21 cellular contexts compared by ENCODE assay signal in genomic region chr6:131652472-131652871, GRCh38. TPM values are rescaled to one million over a fixed set of nuclear protein-coding genes. Genes with fewer than 3 reads are reported as not detected.
DNase-seq lines count a peak whose midpoint lies in the region; ATAC-seq, FAIRE-seq and TF ChIP-seq lines count a peak whose summit lies in the region.
"Had no signal": no experiment of that assay in that cellular context is flagged by ENCODE, and none has a peak within 500 bp of the region (broad histone marks: within the 10 kb centered on the region; RNA-seq: fewer than 3 reads in every experiment).

No MANE protein-coding gene starts in this region.

- H3K9ac ChIP-seq in astrocyte (ENCODE audit: low read length), result no peak overlapping the region
- H3K9ac ChIP-seq in neural progenitor cell, result no peak overlapping the region
- H3K9ac ChIP-seq: BLaER1 treated with 17β-estradiol and CSF1 and Interleukin-3, amounts not matched to agents 10 nM and 100 nM had no signal

- H3K27me3 ChIP-seq in astrocyte (ENCODE audit: insufficient read depth, low read length) (no peaks in the 10 kb centered on the region), lung (ENCODE audit: control insufficient read depth, insufficient read depth) (no peaks in the 10 kb centered on the region), upper lobe of left lung (no peaks in the 10 kb centered on the region), neural progenitor cell (no peaks in the 10 kb centered on the region)
- H3K27me3 ChIP-seq: BLaER1 treated with 17β-estradiol and CSF1 and Interleukin-3, amounts not matched to agents 10 nM and 100 nM; suprapubic skin had no signal

- FAIRE-seq in astrocyte (lab: Jason Lieb, UNC), result no peak
- FAIRE-seq: GM12891, kidney, RCC 7860 had no signal

- H3K79me2 ChIP-seq in astrocyte (ENCODE audit: insufficient read depth, low read length) (no peaks in the 10 kb centered on the region), neural progenitor cell (ENCODE audit: low read depth) (no peaks in the 10 kb centered on the region)

- H3K4me1 ChIP-seq in astrocyte (ENCODE audit: insufficient read depth, low read length), result no peaks in the 10 kb centered on the region
- no peaks in the 10 kb centered on the region for H3K4me1 ChIP-seq in lung (ENCODE audit: control insufficient read depth in 2 of 2, insufficient read depth in 2 of 2, low read length in 2 of 2)
- peaks cover 0 to 6% (median 1%) of the 10 kb centered on the region in 4 donors for H3K4me1 ChIP-seq in upper lobe of left lung
- H3K4me1 ChIP-seq in neural progenitor cell, result no peaks in the 10 kb centered on the region
- H3K4me1 ChIP-seq: suprapubic skin had no signal

- H3K4me3 ChIP-seq in astrocyte (ENCODE audit: insufficient read depth, low read depth, low read length) (no peak overlapping the region), lung (no peak overlapping the region), upper lobe of left lung (no peak overlapping the region), neural progenitor cell (no peak overlapping the region)
- H3K4me3 ChIP-seq: BLaER1 treated with 17β-estradiol and CSF1 and Interleukin-3, amounts not matched to agents 10 nM and 100 nM; suprapubic skin had no signal

- intact Hi-C loops in Calu3 (cut with micrococcal nuclease; ENCODE audit: unreplicated experiment), result no loop called here
- intact Hi-C loops in activated T-helper 1 cell treated with anti-CD3 and anti-CD28 coated beads, Interleukin-12 subunit alpha, Interleukin-12 subunit beta, Interleukin-2, Interleukin-4 antibody, amounts not matched to agents 30 ng/mL and 10 ng/mL and 1 ng/mL, durations not matched to agents 14 hours and 24 hours and 36 hours (cut with micrococcal nuclease), result no loop called here

- H3K4me2 ChIP-seq in astrocyte (ENCODE audit: low read length) (no peak overlapping the region), neural progenitor cell (no peak overlapping the region)
- H3K4me2 ChIP-seq: BLaER1 treated with 17β-estradiol and CSF1 and Interleukin-3, amounts not matched to agents 10 nM and 100 nM had no signal

- peak; percentile 69 for ATAC-seq in lung (ENCODE audit: insufficient read depth, low FRiP score)
- no peak for ATAC-seq in GM21717 (IDR thresholded peaks at IDR 0.05; ENCODE audit: unreplicated experiment)
- ATAC-seq in upper lobe of left lung (ENCODE audit: low FRiP score in 2 of 2), result no peak
- ATAC-seq: activated CD4-positive, alpha-beta T cell treated with anti-CD3 and anti-CD28 coated beads for 36 hours had no signal

- no peak for TF ChIP-seq POLR2A in upper lobe of left lung (IDR thresholded peaks at IDR 0.05)

- H3K9me3 ChIP-seq in astrocyte (ENCODE audit: insufficient read depth, low read depth, low read length), result no peaks in the 10 kb centered on the region
- H3K9me3 ChIP-seq in lung (ENCODE audit: control insufficient read depth in 2 of 2, insufficient read depth in 1 of 2, low read length in 1 of 2), result no peaks in the 10 kb centered on the region
- no peaks in the 10 kb centered on the region for H3K9me3 ChIP-seq in upper lobe of left lung
- H3K9me3 ChIP-seq in neural progenitor cell (ENCODE audit: low read depth), result no peaks in the 10 kb centered on the region
- H3K9me3 ChIP-seq: BLaER1 treated with 17β-estradiol and CSF1 and Interleukin-3, amounts not matched to agents 10 nM and 100 nM; suprapubic skin had no signal

- no peak for TF ChIP-seq EP300 in upper lobe of left lung (IDR thresholded peaks at IDR 0.05)

- TF ChIP-seq CTCF in Calu3 (IDR thresholded peaks at IDR 0.05; ENCODE audit: unreplicated experiment) (no peak), astrocyte (IDR thresholded peaks at IDR 0.05; ENCODE audit: insufficient read depth, low read depth, low read length) (no peak), lung (IDR thresholded peaks at IDR 0.05; ENCODE audit: control extremely low read depth, extremely low read depth) (no peak), upper lobe of left lung (IDR thresholded peaks at IDR 0.05) (no peak), neural progenitor cell (IDR thresholded peaks at IDR 0.05) (no peak)

- 64 to 66% methylated on average over 5 of the region's 5 CpGs for WGBS in lung, 2 donors
- WGBS in upper lobe of left lung, 2 donors, result 58 to 63% methylated on average over 5 of the region's 5 CpGs

- CTCF ChIA-PET in Calu3 (lab: Charles Lee), result interaction anchor here (0.8 to 1.2 kb wide), 2 partner anchors 24 to 133 kb away, joined by 3 to 5 read pairs; no protein-coding TSS in a partner anchor

- H2AFZ ChIP-seq in astrocyte (ENCODE audit: low read depth, low read length), result no peak overlapping the region
- no peak overlapping the region for H2AFZ ChIP-seq in neural progenitor cell (replicated peaks)

- no peaks in the 10 kb centered on the region for H3F3A ChIP-seq in neural progenitor cell (ENCODE audit: low read depth)

- no peaks in the 10 kb centered on the region for H3K9me3 Mint-ChIP-seq in Calu3 (ENCODE audit: low read depth, unreplicated experiment)
- no peaks in the 10 kb centered on the region for H3K9me3 Mint-ChIP-seq in astrocyte (ENCODE audit: unreplicated experiment)
- no peaks in the 10 kb centered on the region for H3K9me3 Mint-ChIP-seq in neural progenitor cell
- H3K9me3 Mint-ChIP-seq in activated T-helper 1 cell treated with anti-CD3 and anti-CD28 coated beads, Interleukin-12 subunit alpha, Interleukin-12 subunit beta, Interleukin-2, Interleukin-4 antibody, amounts not matched to agents 30 ng/mL and 10 ng/mL and 1 ng/mL, durations not matched to agents 14 hours and 24 hours and 36 hours, result no peaks in the 10 kb centered on the region
- H3K9me3 Mint-ChIP-seq: activated naive CD8-positive, alpha-beta T cell treated with anti-CD3 and anti-CD28 coated beads for 36 hours had no signal

- peak; percentile 33 for DNase-seq in Calu3
- peak; percentile 78 for DNase-seq in M059J (ENCODE audit: low read depth)
- DNase-seq in astrocyte (ENCODE audit: low read depth), result peak; percentile 46
- DNase-seq in lung (ENCODE audit: low spot score), result no peak
- DNase-seq in upper lobe of left lung, result no peak
- DNase-seq in neural progenitor cell (ENCODE audit: low spot score), result no peak
- DNase-seq in activated T-helper 1 cell treated with anti-CD3 and anti-CD28 coated beads, Interleukin-12 subunit alpha, Interleukin-12 subunit beta, Interleukin-2, Interleukin-4 antibody, amounts not matched to agents 30 ng/mL and 10 ng/mL and 1 ng/mL, durations not matched to agents 14 hours and 24 hours and 36 hours (ENCODE audit: low spot score), result no peak
- DNase-seq: activated CD4-positive, alpha-beta T cell treated with anti-CD3 and anti-CD28 coated beads for 36 hours; activated naive CD8-positive, alpha-beta T cell treated with anti-CD3 and anti-CD28 coated beads for 36 hours; activated T-cell treated with anti-CD3 and anti-CD28 coated beads for 4 hours; caudate nucleus; kidney; NCI-H446; posterior cingulate gyrus had no signal

- no TSS peak for BruUV-seq in Calu3 (replicated peaks; lab: Mats Ljungman, UMichigan)

- no peaks in the 10 kb centered on the region for H3K27me3 Mint-ChIP-seq in Calu3 (ENCODE audit: unreplicated experiment)
- H3K27me3 Mint-ChIP-seq in astrocyte (ENCODE audit: low read depth, unreplicated experiment), result no peaks in the 10 kb centered on the region
- peaks cover 6% of the 10 kb centered on the region for H3K27me3 Mint-ChIP-seq in neural progenitor cell (ENCODE audit: insufficient read depth, low read depth)
- peaks cover 7% of the 10 kb centered on the region for H3K27me3 Mint-ChIP-seq in activated T-helper 1 cell treated with anti-CD3 and anti-CD28 coated beads, Interleukin-12 subunit alpha, Interleukin-12 subunit beta, Interleukin-2, Interleukin-4 antibody, amounts not matched to agents 30 ng/mL and 10 ng/mL and 1 ng/mL, durations not matched to agents 14 hours and 24 hours and 36 hours (ENCODE audit: insufficient read depth)
- H3K27me3 Mint-ChIP-seq: activated CD4-positive, alpha-beta T cell treated with anti-CD3 and anti-CD28 coated beads for 36 hours; activated naive CD8-positive, alpha-beta T cell treated with anti-CD3 and anti-CD28 coated beads for 36 hours had no signal

- no peak overlapping the region for H3K27ac ChIP-seq in astrocyte (ENCODE audit: low read depth, low read length)
- H3K27ac ChIP-seq in lung (ENCODE audit: low read depth in 1 of 2, low read length in 1 of 2), result no peak overlapping the region
- no peak overlapping the region for H3K27ac ChIP-seq in upper lobe of left lung
- H3K27ac ChIP-seq in neural progenitor cell, result no peak overlapping the region
- H3K27ac ChIP-seq: BLaER1 treated with 17β-estradiol and CSF1 and Interleukin-3, amounts not matched to agents 10 nM and 100 nM; suprapubic skin had no signal

- H3K27ac Mint-ChIP-seq in Calu3 (ENCODE audit: unreplicated experiment) (no peak overlapping the region), astrocyte (ENCODE audit: unreplicated experiment) (no peak overlapping the region), neural progenitor cell (no peak overlapping the region)
- H3K27ac Mint-ChIP-seq in activated T-helper 1 cell treated with anti-CD3 and anti-CD28 coated beads, Interleukin-12 subunit alpha, Interleukin-12 subunit beta, Interleukin-2, Interleukin-4 antibody, amounts not matched to agents 30 ng/mL and 10 ng/mL and 1 ng/mL, durations not matched to agents 14 hours and 24 hours and 36 hours, result no peak overlapping the region
- H3K27ac Mint-ChIP-seq: activated CD4-positive, alpha-beta T cell treated with anti-CD3 and anti-CD28 coated beads for 36 hours; activated naive CD8-positive, alpha-beta T cell treated with anti-CD3 and anti-CD28 coated beads for 36 hours had no signal

- no peaks in the 10 kb centered on the region for H4K20me1 ChIP-seq in astrocyte (ENCODE audit: insufficient read depth, low read length)
- no peaks in the 10 kb centered on the region for H4K20me1 ChIP-seq in neural progenitor cell (ENCODE audit: low read depth)
- H4K20me1 ChIP-seq: BLaER1 treated with 17β-estradiol and CSF1 and Interleukin-3, amounts not matched to agents 10 nM and 100 nM had no signal

- H3K36me3 Mint-ChIP-seq in Calu3 (ENCODE audit: insufficient read depth, unreplicated experiment) (no peaks in the 10 kb centered on the region), astrocyte (ENCODE audit: low read depth, unreplicated experiment) (no peaks in the 10 kb centered on the region), neural progenitor cell (no peaks in the 10 kb centered on the region)
- no peaks in the 10 kb centered on the region for H3K36me3 Mint-ChIP-seq in activated T-helper 1 cell treated with anti-CD3 and anti-CD28 coated beads, Interleukin-12 subunit alpha, Interleukin-12 subunit beta, Interleukin-2, Interleukin-4 antibody, amounts not matched to agents 30 ng/mL and 10 ng/mL and 1 ng/mL, durations not matched to agents 14 hours and 24 hours and 36 hours (ENCODE audit: low read depth)
- H3K36me3 Mint-ChIP-seq: activated naive CD8-positive, alpha-beta T cell treated with anti-CD3 and anti-CD28 coated beads for 36 hours had no signal

- H3K4me1 Mint-ChIP-seq in Calu3 (ENCODE audit: low read depth, unreplicated experiment) (peaks cover 17% of the 10 kb centered on the region), astrocyte (ENCODE audit: low read depth, unreplicated experiment) (peaks cover 2% of the 10 kb centered on the region), neural progenitor cell (no peaks in the 10 kb centered on the region)
- H3K4me1 Mint-ChIP-seq in activated T-helper 1 cell treated with anti-CD3 and anti-CD28 coated beads, Interleukin-12 subunit alpha, Interleukin-12 subunit beta, Interleukin-2, Interleukin-4 antibody, amounts not matched to agents 30 ng/mL and 10 ng/mL and 1 ng/mL, durations not matched to agents 14 hours and 24 hours and 36 hours (ENCODE audit: low read depth), result peaks cover 8% of the 10 kb centered on the region
- H3K4me1 Mint-ChIP-seq: activated CD4-positive, alpha-beta T cell treated with anti-CD3 and anti-CD28 coated beads for 36 hours; activated naive CD8-positive, alpha-beta T cell treated with anti-CD3 and anti-CD28 coated beads for 36 hours had no signal

- H3K36me3 ChIP-seq in astrocyte (ENCODE audit: insufficient read depth, low read length) (no peaks in the 10 kb centered on the region), lung (ENCODE audit: control insufficient read depth in 2 of 2, insufficient read depth in 2 of 2, low read length in 2 of 2) (no peaks in the 10 kb centered on the region), upper lobe of left lung (no peaks in the 10 kb centered on the region), neural progenitor cell (no peaks in the 10 kb centered on the region)
- H3K36me3 ChIP-seq: BLaER1 treated with 17β-estradiol and CSF1 and Interleukin-3, amounts not matched to agents 10 nM and 100 nM; suprapubic skin had no signal

- H3K4me3 Mint-ChIP-seq in Calu3 (ENCODE audit: low read depth, unreplicated experiment) (no peak overlapping the region), astrocyte (ENCODE audit: unreplicated experiment) (no peak overlapping the region), neural progenitor cell (no peak overlapping the region)
- H3K4me3 Mint-ChIP-seq in activated T-helper 1 cell treated with anti-CD3 and anti-CD28 coated beads, Interleukin-12 subunit alpha, Interleukin-12 subunit beta, Interleukin-2, Interleukin-4 antibody, amounts not matched to agents 30 ng/mL and 10 ng/mL and 1 ng/mL, durations not matched to agents 14 hours and 24 hours and 36 hours, result no peak overlapping the region
- H3K4me3 Mint-ChIP-seq: activated CD4-positive, alpha-beta T cell treated with anti-CD3 and anti-CD28 coated beads for 36 hours; activated naive CD8-positive, alpha-beta T cell treated with anti-CD3 and anti-CD28 coated beads for 36 hours had no signal

RNA-seq across cellular contexts. Expression of gene ENPP3, which starts 15.4 kb away (rescaled TPM):
- total RNA-seq in Calu3 (2022), result not detected in 2 replicates
- 0.02 and 0.54 TPM in 2 replicates for total RNA-seq in M059J (2014; rRNA removed; shearing (Covaris generic))
- total RNA-seq in astrocyte, result 0.19 TPM in 1 of 2 replicates, not detected in the other
- 1 to 10 TPM in 1 of 2 donors, under 1 TPM in 1; 0.77 to 2.9 TPM for total RNA-seq in lung
- polyA plus RNA-seq in lung, result under 1 TPM; 0.31 TPM
- total RNA-seq in upper lobe of left lung, result 1 to 10 TPM in 2 of 6 donors, under 1 TPM in 4; under 0.01 to 2.1 (median 0.39) TPM
- 0.09 and 0.50 TPM in 2 replicates for total RNA-seq in neural progenitor cell (ENCODE audit: low replicate concordance)
- total RNA-seq in activated T-helper 1 cell treated with anti-CD3 and anti-CD28 coated beads, Interleukin-12 subunit alpha, Interleukin-12 subunit beta, Interleukin-2, Interleukin-4 antibody, amounts not matched to agents 30 ng/mL and 10 ng/mL and 1 ng/mL, durations not matched to agents 14 hours and 24 hours and 36 hours, result 5.7 and 6.6 TPM in 2 replicates
- total RNA-seq: LHCN-M2 had no signal

RNA-seq across cellular contexts. Expression of gene MED23, which starts 24.4 kb away (rescaled TPM):
- total RNA-seq in Calu3 (2022) (31.0 and 31.9 TPM in 2 replicates), astrocyte (28.3 and 29.5 TPM in 2 replicates), lung (10 to 100 TPM; 22.0 to 69.0 TPM), upper lobe of left lung (10 to 100 TPM; 18.1 to 46.2 (median 23.9) TPM), neural progenitor cell (ENCODE audit: low replicate concordance) (28.2 and 37.3 TPM in 2 replicates)
- total RNA-seq in M059J (2014; rRNA removed; shearing (Covaris generic)), result 21.6 and 35.0 TPM in 2 replicates
- polyA plus RNA-seq in lung, result 10 to 100 TPM in 1 of 2 donors, 1 to 10 TPM in 1; 8.7 to 15.0 TPM
- total RNA-seq in activated T-helper 1 cell treated with anti-CD3 and anti-CD28 coated beads, Interleukin-12 subunit alpha, Interleukin-12 subunit beta, Interleukin-2, Interleukin-4 antibody, amounts not matched to agents 30 ng/mL and 10 ng/mL and 1 ng/mL, durations not matched to agents 14 hours and 24 hours and 36 hours, result 34.0 and 36.3 TPM in 2 replicates

RNA-seq across cellular contexts. Expression of gene OR2A4, which starts 48.7 kb away (rescaled TPM):
- not detected in 2 replicates for total RNA-seq in Calu3 (2022)
- total RNA-seq in M059J (2014; rRNA removed; shearing (Covaris generic)), result 0.59 TPM in 1 of 2 replicates, not detected in the other
- total RNA-seq in astrocyte, result not detected in 2 replicates
- total RNA-seq in lung, result not detected
- not detected for polyA plus RNA-seq in lung
- 1 to 10 TPM in 1 of 6 donors, not detected in 5; 5.2 TPM for total RNA-seq in upper lobe of left lung
- total RNA-seq in neural progenitor cell (ENCODE audit: low replicate concordance), result 0.82 TPM in 1 of 2 replicates, not detected in the other
- not detected in 2 replicates for total RNA-seq in activated T-helper 1 cell treated with anti-CD3 and anti-CD28 coated beads, Interleukin-12 subunit alpha, Interleukin-12 subunit beta, Interleukin-2, Interleukin-4 antibody, amounts not matched to agents 30 ng/mL and 10 ng/mL and 1 ng/mL, durations not matched to agents 14 hours and 24 hours and 36 hours
- total RNA-seq: activated CD4-positive, alpha-beta T cell treated with anti-CD3 and anti-CD28 coated beads for 36 hours; activated naive CD8-positive, alpha-beta T cell treated with anti-CD3 and anti-CD28 coated beads for 36 hours; kidney; suprapubic skin; T-helper 2 cell treated with Interferon-gamma antibody and Interleukin-4, amounts not matched to agents 100 ng/mL and 5 ng/mL, for 36 hours had no signal

RNA-seq across cellular contexts. Expression of gene CTAGE9, which starts 58.3 kb away (rescaled TPM):
- total RNA-seq in Calu3 (2022), result not detected in 2 replicates
- 0.27 TPM in 1 of 2 replicates, not detected in the other for total RNA-seq in M059J (2014; rRNA removed; shearing (Covaris generic))
- total RNA-seq in astrocyte, result not detected in 2 replicates
- not detected for total RNA-seq in lung
- polyA plus RNA-seq in lung, result not detected
- total RNA-seq in upper lobe of left lung, result not detected
- total RNA-seq in neural progenitor cell (ENCODE audit: low replicate concordance), result not detected in 2 replicates
- not detected in 2 replicates for total RNA-seq in activated T-helper 1 cell treated with anti-CD3 and anti-CD28 coated beads, Interleukin-12 subunit alpha, Interleukin-12 subunit beta, Interleukin-2, Interleukin-4 antibody, amounts not matched to agents 30 ng/mL and 10 ng/mL and 1 ng/mL, durations not matched to agents 14 hours and 24 hours and 36 hours
- total RNA-seq: activated naive CD8-positive, alpha-beta T cell treated with anti-CD3 and anti-CD28 coated beads for 36 hours; kidney; LHCN-M2; suprapubic skin; T-helper 2 cell treated with Interferon-gamma antibody and Interleukin-4, amounts not matched to agents 100 ng/mL and 5 ng/mL, for 36 hours had no signal

Comparison
In these comparisons a context has a peak if more than half of its experiments do, and no peak if none do; other contexts are left out.
1. DNase-seq: peak in Calu3 (single experiment), M059J (single experiment) and astrocyte (single experiment); none in lung (single experiment), upper lobe of left lung (0 of 2), neural progenitor cell (single experiment) and activated T-helper 1 cell treated with anti-CD3 and anti-CD28 coated beads, Interleukin-12 subunit alpha, Interleukin-12 subunit beta, Interleukin-2, Interleukin-4 antibody, amounts not matched to agents 30 ng/mL and 10 ng/mL and 1 ng/mL, durations not matched to agents 14 hours and 24 hours and 36 hours (single experiment).